In genomic region chr11:123041185-123041584, GRCh38 we compare ENCODE assay signal across 38 cellular contexts. TPM values are rescaled to one million over a fixed set of nuclear protein-coding genes. Genes with fewer than 3 reads are reported as not detected.
"Had no signal": no experiment of that assay in that cellular context is flagged by ENCODE, and none has a peak within 500 bp of the region (broad histone marks: within the 10 kb centered on the region; RNA-seq: fewer than 3 reads in every experiment).

No MANE protein-coding gene starts in this region.

- H3K4me3 ChIP-seq: adrenal gland, body of pancreas, breast epithelium had no signal

- H3K27ac ChIP-seq: adrenal gland, body of pancreas, brain microvascular endothelial cell, breast epithelium, VCaP had no signal

- H3K9me3 ChIP-seq: adrenal gland, body of pancreas, breast epithelium had no signal

- FAIRE-seq: astrocyte, TTC549 had no signal

- ATAC-seq: activated CD8-positive, alpha-beta T cell treated with anti-CD3 and anti-CD28 coated beads for 36 hours; activated naive CD4-positive, alpha-beta T cell treated with anti-CD3 and anti-CD28 coated beads, Interleukin-2, amount 50 U/mL, for 72 hours; activated T-cell treated with anti-CD3 and anti-CD28 coated beads, Interleukin-2, amount 50 U/mL, for 4 hours; activated T-cell treated with anti-CD3 and anti-CD28 coated beads, Interleukin-2, amount 50 U/mL, for 72 hours; activated T-helper 17 cell treated with anti-CD3 and anti-CD28 coated beads, Interleukin-2, amount 50 U/mL, for 72 hours; body of pancreas had no signal

- H3K27me3 Mint-ChIP-seq: activated B cell treated with CpG ODN at 0.5 μM for 24 hours; activated CD4-positive, alpha-beta memory T cell treated with anti-CD3 and anti-CD28 coated beads for 36 hours; activated CD8-positive, alpha-beta T cell treated with anti-CD3 and anti-CD28 coated beads for 36 hours; activated naive CD8-positive, alpha-beta T cell treated with anti-CD3 and anti-CD28 coated beads for 36 hours; activated T-helper 17 cell treated with anti-CD3 and anti-CD28 coated beads, Interleukin-2, amount 50 U/mL, for 72 hours had no signal

- H3K4me1 ChIP-seq: body of pancreas, breast epithelium had no signal

- H3K9me3 Mint-ChIP-seq: activated B cell treated with CpG ODN at 0.5 μM for 24 hours; activated CD4-positive, alpha-beta memory T cell treated with anti-CD3 and anti-CD28 coated beads for 36 hours; activated CD4-positive, alpha-beta T cell treated with anti-CD3 and anti-CD28 coated beads, Interleukin-2, amount 10 ng/mL, durations not matched to agents 24 days and 14 days; activated CD8-positive, alpha-beta T cell treated with anti-CD3 and anti-CD28 coated beads for 36 hours; activated naive CD4-positive, alpha-beta T cell treated with anti-CD3 and anti-CD28 coated beads, Interleukin-2, amount 50 U/mL, for 72 hours; activated naive CD8-positive, alpha-beta T cell treated with anti-CD3 and anti-CD28 coated beads for 36 hours; activated T-cell treated with anti-CD3 and anti-CD28 coated beads, Interleukin-2, amount 50 U/mL, for 4 hours; activated T-cell treated with anti-CD3 and anti-CD28 coated beads, Interleukin-2, amount 50 U/mL, for 72 hours; activated T-helper 1 cell treated with anti-CD3 and anti-CD28 coated beads, Interleukin-12 subunit alpha, Interleukin-12 subunit beta, Interleukin-2, Interleukin-4 antibody, amounts not matched to agents 30 ng/mL and 10 ng/mL and 1 ng/mL, durations not matched to agents 14 hours and 24 hours and 36 hours; activated T-helper 17 cell treated with anti-CD3 and anti-CD28 coated beads, Interleukin-2, amount 50 U/mL, for 72 hours; T-helper 1 cell treated with Interleukin-12 subunit alpha and Interleukin-12 subunit beta and Interleukin-4 antibody, amounts not matched to agents 30 μg/mL and 1 μg/mL, for 36 hours; T-helper 2 cell treated with Interferon-gamma antibody and Interleukin-4, amounts not matched to agents 5 μg/mL and 100 μg/mL, for 36 hours had no signal

- H3K4me3 Mint-ChIP-seq: activated B cell treated with CpG ODN at 0.5 μM for 24 hours; activated CD4-positive, alpha-beta memory T cell treated with anti-CD3 and anti-CD28 coated beads for 36 hours; activated CD4-positive, alpha-beta T cell treated with anti-CD3 and anti-CD28 coated beads, Interleukin-2, amount 10 ng/mL, durations not matched to agents 24 days and 14 days; activated CD8-positive, alpha-beta T cell treated with anti-CD3 and anti-CD28 coated beads for 36 hours; activated naive CD8-positive, alpha-beta T cell treated with anti-CD3 and anti-CD28 coated beads for 36 hours; activated T-cell treated with anti-CD3 and anti-CD28 coated beads, Interleukin-2, amount 50 U/mL, for 4 hours; activated T-cell treated with anti-CD3 and anti-CD28 coated beads, Interleukin-2, amount 50 U/mL, for 72 hours; activated T-helper 1 cell treated with anti-CD3 and anti-CD28 coated beads, Interleukin-12 subunit alpha, Interleukin-12 subunit beta, Interleukin-2, Interleukin-4 antibody, amounts not matched to agents 30 ng/mL and 10 ng/mL and 1 ng/mL, durations not matched to agents 14 hours and 24 hours and 36 hours; activated T-helper 17 cell treated with anti-CD3 and anti-CD28 coated beads, Interleukin-2, amount 50 U/mL, for 72 hours; T-helper 1 cell treated with Interleukin-12 subunit alpha and Interleukin-12 subunit beta and Interleukin-4 antibody, amounts not matched to agents 30 μg/mL and 1 μg/mL, for 36 hours; T-helper 2 cell treated with Interferon-gamma antibody and Interleukin-4, amounts not matched to agents 5 μg/mL and 100 μg/mL, for 36 hours had no signal

- H3K27ac Mint-ChIP-seq: activated B cell treated with CpG ODN at 0.5 μM for 24 hours; activated CD4-positive, alpha-beta memory T cell treated with anti-CD3 and anti-CD28 coated beads for 36 hours; activated CD4-positive, alpha-beta T cell treated with anti-CD3 and anti-CD28 coated beads, Interleukin-2, amount 10 ng/mL, durations not matched to agents 24 days and 14 days; activated CD8-positive, alpha-beta T cell treated with anti-CD3 and anti-CD28 coated beads for 36 hours; activated naive CD4-positive, alpha-beta T cell treated with anti-CD3 and anti-CD28 coated beads, Interleukin-2, amount 50 U/mL, for 72 hours; activated naive CD8-positive, alpha-beta T cell treated with anti-CD3 and anti-CD28 coated beads for 36 hours; activated T-cell treated with anti-CD3 and anti-CD28 coated beads, Interleukin-2, amount 50 U/mL, for 72 hours; activated T-helper 1 cell treated with anti-CD3 and anti-CD28 coated beads, Interleukin-12 subunit alpha, Interleukin-12 subunit beta, Interleukin-2, Interleukin-4 antibody, amounts not matched to agents 30 ng/mL and 10 ng/mL and 1 ng/mL, durations not matched to agents 14 hours and 24 hours and 36 hours; activated T-helper 17 cell treated with anti-CD3 and anti-CD28 coated beads, Interleukin-2, amount 50 U/mL, for 72 hours; T-helper 1 cell treated with Interleukin-12 subunit alpha and Interleukin-12 subunit beta and Interleukin-4 antibody, amounts not matched to agents 30 μg/mL and 1 μg/mL, for 36 hours; T-helper 2 cell treated with Interferon-gamma antibody and Interleukin-4, amounts not matched to agents 5 μg/mL and 100 μg/mL, for 36 hours had no signal

- H3K36me3 ChIP-seq: adrenal gland, brain microvascular endothelial cell, breast epithelium had no signal

- H3K4me1 Mint-ChIP-seq: activated B cell treated with CpG ODN at 0.5 μM for 24 hours; activated CD4-positive, alpha-beta T cell treated with anti-CD3 and anti-CD28 coated beads, Interleukin-2, amount 10 ng/mL, durations not matched to agents 24 days and 14 days; activated naive CD8-positive, alpha-beta T cell treated with anti-CD3 and anti-CD28 coated beads for 36 hours; activated T-helper 17 cell treated with anti-CD3 and anti-CD28 coated beads, Interleukin-2, amount 50 U/mL, for 72 hours had no signal

- H3K36me3 Mint-ChIP-seq: activated CD4-positive, alpha-beta memory T cell treated with anti-CD3 and anti-CD28 coated beads for 36 hours; activated naive CD4-positive, alpha-beta T cell treated with anti-CD3 and anti-CD28 coated beads, Interleukin-2, amount 50 U/mL, for 72 hours; activated naive CD8-positive, alpha-beta T cell treated with anti-CD3 and anti-CD28 coated beads for 36 hours had no signal

- DNase-seq: activated B cell treated with CpG ODN at 0.5 μM for 24 hours; activated CD4-positive, alpha-beta memory T cell treated with anti-CD3 and anti-CD28 coated beads for 36 hours; activated CD4-positive, alpha-beta T cell treated with anti-CD3 and anti-CD28 coated beads for 4 hours; activated CD4-positive, alpha-beta T cell treated with anti-CD3 and anti-CD28 coated beads, Interleukin-2, amount 10 ng/mL, durations not matched to agents 24 days and 14 days; activated CD4-positive, alpha-beta T cell treated with anti-CD3 and anti-CD28 coated beads, Interleukin-2, amount 50 U/mL, for 1 hour; activated CD4-positive, alpha-beta T cell treated with anti-CD3 and anti-CD28 coated beads, Interleukin-2, amount 50 U/mL, for 4 hours; activated CD4-positive, CD25-positive, alpha-beta regulatory T cell treated with anti-CD3 and anti-CD28 coated beads, Interleukin-2, amount 50 U/mL, for 72 hours; activated CD8-positive, alpha-beta memory T cell treated with anti-CD3 and anti-CD28 coated beads, Interleukin-2, amount 50 U/mL, for 4 hours; activated CD8-positive, alpha-beta T cell treated with anti-CD3 and anti-CD28 coated beads for 36 hours; activated effector memory CD4-positive, alpha-beta T cell treated with anti-CD3 and anti-CD28 coated beads, Interleukin-2, amount 50 U/mL, for 16 hours; activated gamma-delta T cell treated with Interleukin-2 at 50 U/mL for 16 hours; activated naive CD4-positive, alpha-beta T cell treated with Interleukin-2 at 50 U/mL for 16 hours; activated naive CD8-positive, alpha-beta T cell treated with anti-CD3 and anti-CD28 coated beads for 36 hours; activated T-cell treated with anti-CD3 and anti-CD28 coated beads for 4 hours; activated T-cell treated with anti-CD3 and anti-CD28 coated beads, Interleukin-2, amount 50 U/mL, for 1 hour; activated T-cell treated with anti-CD3 and anti-CD28 coated beads, Interleukin-2, amount 50 U/mL, for 4 hours; activated T-cell treated with anti-CD3 and anti-CD28 coated beads, Interleukin-2, amount 50 U/mL, for 72 hours; adrenal gland; amniotic stem cell; aorta; body of pancreas; brain microvascular endothelial cell; central memory CD4-positive, alpha-beta T cell; T-helper 1 cell; T-helper 2 cell; T-helper 9 cell had no signal

- H3K27me3 ChIP-seq: adrenal gland, body of pancreas, brain microvascular endothelial cell, breast epithelium had no signal

RNA-seq across cellular contexts. Expression of gene BSX, which starts 59.6 kb away (rescaled TPM):
- total RNA-seq: activated B cell treated with CpG ODN at 0.5 μM for 24 hours; activated CD4-positive, alpha-beta memory T cell treated with anti-CD3 and anti-CD28 coated beads for 36 hours; activated CD4-positive, alpha-beta T cell treated with anti-CD3 and anti-CD28 coated beads, Interleukin-2, amount 10 ng/mL, durations not matched to agents 24 days and 14 days; activated CD8-positive, alpha-beta memory T cell treated with anti-CD3 and anti-CD28 coated beads for 36 hours; activated CD8-positive, alpha-beta T cell treated with anti-CD3 and anti-CD28 coated beads for 36 hours; activated naive CD4-positive, alpha-beta T cell treated with anti-CD3 and anti-CD28 coated beads, Interleukin-2, amount 50 U/mL, for 72 hours; activated naive CD8-positive, alpha-beta T cell treated with anti-CD3 and anti-CD28 coated beads for 36 hours; activated T-cell treated with anti-CD3 and anti-CD28 coated beads, Interleukin-2, amount 50 U/mL, for 4 hours; activated T-cell treated with anti-CD3 and anti-CD28 coated beads, Interleukin-2, amount 50 U/mL, for 72 hours; activated T-helper 1 cell treated with anti-CD3 and anti-CD28 coated beads, Interleukin-12 subunit alpha, Interleukin-12 subunit beta, Interleukin-2, Interleukin-4 antibody, amounts not matched to agents 30 ng/mL and 10 ng/mL and 1 ng/mL, durations not matched to agents 14 hours and 24 hours and 36 hours; activated T-helper 17 cell treated with anti-CD3 and anti-CD28 coated beads, Interleukin-2, amount 50 U/mL, for 72 hours; adrenal gland; aorta; astrocyte; body of pancreas; breast epithelium; cardiac septum; cerebellum had no signal
- polyA plus RNA-seq: adrenal gland, aorta had no signal
